Comparison of ENCODE assay signal across 7 cellular contexts in the genomic region with DNA sequence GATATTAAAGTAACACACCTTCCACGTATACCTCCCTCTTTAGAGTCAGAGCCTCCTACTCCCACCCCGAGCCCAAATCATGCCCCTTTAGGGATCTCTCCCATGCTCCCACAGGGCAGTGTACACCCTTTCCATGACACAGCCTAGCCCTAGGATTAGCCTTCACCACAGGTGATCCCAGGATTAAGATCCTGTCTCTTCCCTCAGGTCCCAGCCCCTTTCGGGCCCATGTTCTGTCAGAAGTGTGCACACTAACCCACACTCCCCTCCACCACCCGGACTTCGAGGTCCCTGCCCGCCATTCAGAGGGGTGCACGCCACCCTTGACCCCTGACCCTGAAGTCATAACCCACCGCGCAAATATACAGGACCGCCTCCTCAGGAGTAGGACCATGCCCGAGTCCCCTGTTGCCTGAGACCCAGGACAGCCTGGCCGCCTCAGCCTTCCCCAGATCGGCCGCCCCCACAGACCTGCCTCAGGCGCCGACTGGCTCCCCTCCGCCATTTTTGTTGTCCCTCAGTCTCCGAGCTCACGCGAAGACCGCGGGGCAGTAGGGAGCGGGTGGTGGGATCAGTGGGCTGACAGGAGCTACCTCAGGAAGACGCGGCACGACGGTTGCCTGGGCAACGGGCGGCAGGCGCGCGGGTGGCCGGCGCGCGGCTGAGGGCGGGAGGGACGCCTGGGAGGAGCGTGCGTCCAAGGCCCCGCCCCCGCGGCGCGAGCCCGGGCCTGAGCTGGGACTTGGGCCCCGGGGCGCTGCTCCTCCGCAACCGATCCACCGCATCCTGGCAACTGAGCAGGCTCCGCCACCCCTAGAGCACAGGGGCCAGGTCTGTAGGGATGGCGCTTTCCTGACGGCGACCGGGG.
DNase-seq lines count a peak whose midpoint lies in the region; ATAC-seq lines count a peak whose summit lies in the region.

A gene (minus strand): TSS at position 663 of the 868 bp plus-strand sequence.

- in situ Hi-C loops in T47D (cut with HindIII; ENCODE audit: low pct_unique_long_range_greater_than_20kb, low sequenced_read_pairs), result no loop called here

- peak; percentile 63 for ATAC-seq in GM21360 (IDR thresholded peaks at IDR 0.05; ENCODE audit: unreplicated experiment)

- no peak within 1 kb of the TSS for H3K27ac ChIP-seq in skin epidermis

- peak; percentile 84 for DNase-seq in NCI-H2196 (lab: John Stamatoyannopoulos, UW; ENCODE audit: unreplicated experiment)
- peak; percentile 22 to 60 for DNase-seq in T47D (ENCODE audit: low read depth in 1 of 2, low spot score in 1 of 2)
- DNase-seq in iris pigment epithelial cell (ENCODE audit: low read depth), result peak; percentile 3
- no peak for DNase-seq in HPDE6-E6E7 (ENCODE audit: extremely low spot score)
- no peak for DNase-seq in cerebellar nuclear complex (lab: John Stamatoyannopoulos, UW)

- H3K4me3 ChIP-seq in skin epidermis, result peak within 1 kb of the TSS; percentile 19 to 55 (median 34)

Comparison
In these comparisons a context has a peak if more than half of its experiments do, and no peak if none do; other contexts are left out.
1. DNase-seq: peak in NCI-H2196 (single experiment), T47D (2 of 2) and iris pigment epithelial cell (single experiment); none in HPDE6-E6E7 (single experiment) and cerebellar nuclear complex (0 of 2).